In genomic region chr14:35292770-35293561, GRCh38 we compare ENCODE assay signal across 8 cellular contexts. TPM values are rescaled to one million over a fixed set of nuclear protein-coding genes. Genes with fewer than 3 reads are reported as not detected.
DNase-seq lines count a peak whose midpoint lies in the region; ATAC-seq and TF ChIP-seq lines count a peak whose summit lies in the region.

No MANE protein-coding gene starts in this region.

- H3K4me3 Mint-ChIP-seq in endothelial cell (ENCODE audit: unreplicated experiment), result peak overlapping the region; percentile 99
- H3K4me3 Mint-ChIP-seq in osteocyte (ENCODE audit: unreplicated experiment), result peak overlapping the region; percentile 97

- H3K27ac ChIP-seq in PC-9, result peak overlapping the region; percentile 67

- H3K4me1 ChIP-seq in PC-9 (replicated peaks; ENCODE audit: insufficient read depth), result peaks cover 21% of the 10 kb centered on the region

- H3K27me3 ChIP-seq in PC-9 (ENCODE audit: insufficient read depth, low read depth), result no peaks in the 10 kb centered on the region

- DNase-seq in AG04449 (ENCODE audit: low read depth, low spot score) (no peak), PC-9 (no peak), endothelial cell (ENCODE audit: low spot score) (no peak), osteocyte (ENCODE audit: extremely low spot score, unreplicated experiment) (no peak), cerebellum (ENCODE audit: low spot score) (no peak)
- DNase-seq in activated CD4-positive, CD25-positive, alpha-beta regulatory T cell (lab: John Stamatoyannopoulos, UW), result no peak

- peaks cover 57% of the 10 kb centered on the region for H3K79me2 ChIP-seq in PC-9 (ENCODE audit: low read depth)

- H3F3A ChIP-seq in PC-9 (ENCODE audit: insufficient read depth, low read depth), result no peaks in the 10 kb centered on the region

- H3K27ac Mint-ChIP-seq in endothelial cell (ENCODE audit: unreplicated experiment), result peak overlapping the region; percentile 98
- H3K27ac Mint-ChIP-seq in osteocyte (ENCODE audit: unreplicated experiment), result peak overlapping the region; percentile 98

- ATAC-seq in GM19463 (IDR thresholded peaks at IDR 0.05; ENCODE audit: unreplicated experiment) (peak; percentile 1), GM21528 (IDR thresholded peaks at IDR 0.05; ENCODE audit: low FRiP score, unreplicated experiment) (no peak)

- CTCF ChIA-PET in AG04449 (lab: Yijun Ruan, JAX) (interaction anchor here (0.7 to 1.7 kb wide), 8 partner anchors 10 to 152 kb away, joined by 3 to 7 read pairs (median 4); partner anchors contain the start of gene NFKBIA), PC-9 (lab: Charles Lee) (interaction anchor here (1.1 kb wide), 1 partner anchor 78 kb away, joined by 3 read pairs; no protein-coding TSS in a partner anchor)

- intact Hi-C loops in PC-9 (cut with micrococcal nuclease; ENCODE audit: unreplicated experiment), result loop anchor here (1.0 to 5.0 kb wide), 3 partner anchors 40 to 246 kb away; partner anchors contain the start of genes FAM177A1 and PPP2R3C

- TF ChIP-seq CTCF in AG04449 (IDR thresholded peaks at IDR 0.05; ENCODE audit: insufficient read depth, low read length, missing control alignments), result no peak
- TF ChIP-seq CTCF in PC-9 (conservative IDR thresholded peaks at IDR 0.05), result no peak
- TF ChIP-seq CTCF in endothelial cell (IDR thresholded peaks at IDR 0.05; ENCODE audit: unreplicated experiment), result no peak
- TF ChIP-seq CTCF in osteocyte (IDR thresholded peaks at IDR 0.05), result no peak

- H3K4me1 Mint-ChIP-seq in endothelial cell (ENCODE audit: unreplicated experiment) (peaks cover 23% of the 10 kb centered on the region), osteocyte (ENCODE audit: unreplicated experiment) (peaks cover 33% of the 10 kb centered on the region)

- BruUV-seq in PC-9 (replicated peaks; lab: Mats Ljungman, UMichigan), result no TSS peak

- H3K27me3 Mint-ChIP-seq in endothelial cell (ENCODE audit: unreplicated experiment) (peaks cover 4% of the 10 kb centered on the region), osteocyte (ENCODE audit: unreplicated experiment) (no peaks in the 10 kb centered on the region)

- H3K36me3 Mint-ChIP-seq in endothelial cell (ENCODE audit: low read depth, unreplicated experiment) (no peaks in the 10 kb centered on the region), osteocyte (ENCODE audit: unreplicated experiment) (peaks cover 4% of the 10 kb centered on the region)

- H3K9me3 Mint-ChIP-seq in endothelial cell (ENCODE audit: unreplicated experiment), result no peaks in the 10 kb centered on the region
- H3K9me3 Mint-ChIP-seq in osteocyte (ENCODE audit: unreplicated experiment), result no peaks in the 10 kb centered on the region

- no peaks in the 10 kb centered on the region; the same call in 1 of the 2 replicates for H4K20me1 ChIP-seq in PC-9 (ENCODE audit: insufficient read depth)

- H3K9me2 ChIP-seq in PC-9 (ENCODE audit: insufficient read depth), result no peaks in the 10 kb centered on the region

- no peaks in the 10 kb centered on the region for H3K9me3 ChIP-seq in PC-9 (ENCODE audit: insufficient read depth, low read depth)

- peak overlapping the region; percentile 98 for H3K4me3 ChIP-seq in AG04449 (ENCODE audit: low read depth, low read length)
- peak overlapping the region; percentile 94 for H3K4me3 ChIP-seq in PC-9

- H2AFZ ChIP-seq in PC-9, result peak overlapping the region; percentile 69

- no peaks in the 10 kb centered on the region for H3K36me3 ChIP-seq in PC-9 (ENCODE audit: low read depth)

- peak overlapping the region; percentile 98 for H3K4me2 ChIP-seq in PC-9

- POLR2A ChIA-PET in AG04449 (lab: Yijun Ruan, JAX) (interaction anchor here (1.0 to 1.8 kb wide), 6 partner anchors 8 to 110 kb away, joined by 3 to 44 read pairs (median 6); partner anchors contain the start of gene NFKBIA), PC-9 (lab: Charles Lee; ENCODE audit: unreplicated experiment) (interaction anchor here (0.7 to 1.0 kb wide), 4 partner anchors 12 to 112 kb away, joined by 3 to 5 read pairs (median 4); partner anchors contain the start of gene NFKBIA)

RNA-seq across cellular contexts. Expression of gene PSMA6, which starts 0.8 kb away (rescaled TPM):
- total RNA-seq in PC-9 (2021), result 118 and 188 TPM in 2 replicates
- 160 TPM for total RNA-seq in endothelial cell (ENCODE audit: unreplicated experiment)
- total RNA-seq in osteocyte, result 137 and 146 TPM in 2 replicates
- total RNA-seq in cerebellum, result 87.9 TPM
